In genomic region chr12:114916124-114916523, GRCh38 we compare ENCODE assay signal across 14 cellular contexts.
DNase-seq lines count a peak whose midpoint lies in the region; TF ChIP-seq lines count a peak whose summit lies in the region.
"Had no signal": no experiment of that assay in that cellular context is flagged by ENCODE, and none has a peak within 500 bp of the region (broad histone marks: within the 10 kb centered on the region; RNA-seq: fewer than 3 reads in every experiment).

No MANE protein-coding gene starts in this region.

- H3K36me3 ChIP-seq in SK-N-SH (replicated peaks in 1 of 2; ENCODE audit: control insufficient read depth in 1 of 2, insufficient read depth in 2 of 2, low read length in 1 of 2) (no peaks in the 10 kb centered on the region), smooth muscle cell (ENCODE audit: low read depth) (no peaks in the 10 kb centered on the region)
- H3K36me3 ChIP-seq: right lobe of liver, uterus had no signal

- H3K27ac ChIP-seq in SK-N-SH (ENCODE audit: low read depth in 2 of 2, low read length in 1 of 2) = peak overlapping the region in 1 of 2 experiments; percentile 17; a peak in 1 of 4 replicates
- peak overlapping the region; percentile 56 for H3K27ac ChIP-seq in smooth muscle cell (ENCODE audit: low read depth)
- H3K27ac ChIP-seq: right lobe of liver, uterus had no signal

- H3K9ac ChIP-seq in SK-N-SH = no peak overlapping the region
- no peak overlapping the region for H3K9ac ChIP-seq in smooth muscle cell (ENCODE audit: low read depth)

- H3K4me1 ChIP-seq in SK-N-SH (ENCODE audit: control insufficient read depth in 1 of 2, insufficient read depth in 2 of 2, low read depth in 1 of 2, low read length in 1 of 2) (peaks cover 0 to 4% of the 10 kb centered on the region in 2 experiments; a peak in 1 of 4 replicates), smooth muscle cell (ENCODE audit: low read depth) (no peaks in the 10 kb centered on the region)
- H3K4me1 ChIP-seq: right lobe of liver, uterus had no signal

- 0 out of 2 replicates have a peak overlapping the region, but pooled peaks have one; percentile 38 for H2AFZ ChIP-seq in SK-N-SH (ENCODE audit: low read depth)
- H2AFZ ChIP-seq in smooth muscle cell (ENCODE audit: low read depth) = peak overlapping the region; percentile 42

- H3K4me2 ChIP-seq in SK-N-SH = no peak overlapping the region
- H3K4me2 ChIP-seq in smooth muscle cell = peak overlapping the region; percentile 28

- H4K20me1 ChIP-seq in SK-N-SH (ENCODE audit: insufficient read depth) (no peaks in the 10 kb centered on the region), smooth muscle cell (ENCODE audit: low read depth) (no peaks in the 10 kb centered on the region)

- no peaks in the 10 kb centered on the region for H3K27me3 ChIP-seq in SK-N-SH (ENCODE audit: insufficient read depth)
- H3K27me3 ChIP-seq in smooth muscle cell (ENCODE audit: low read depth) = no peaks in the 10 kb centered on the region
- H3K27me3 ChIP-seq: right lobe of liver, uterus had no signal

- no peak for TF ChIP-seq RAD21 in SK-N-SH (IDR thresholded peaks at IDR 0.05; ENCODE audit: low read length)

- TF ChIP-seq EP300 in SK-N-SH (IDR thresholded peaks at IDR 0.05; ENCODE audit: borderline replicate concordance in 1 of 2, low read depth in 1 of 2, low read length in 1 of 2) = peak in 1 of 2 experiments; percentile 72; a peak in 2 of 4 replicates

- H3F3A ChIP-seq in SK-N-SH (replicated peaks; ENCODE audit: insufficient read depth) (no peaks in the 10 kb centered on the region), smooth muscle cell (ENCODE audit: low read depth) (peaks cover 20% of the 10 kb centered on the region)

- H3K9me2 ChIP-seq in SK-N-SH = no peaks in the 10 kb centered on the region

- DNase-seq in GM04503 (ENCODE audit: low read depth) = peak; percentile 84
- DNase-seq in SK-N-SH = no peak
- peak; percentile 60 for DNase-seq in fibroblast of pulmonary artery (ENCODE audit: low read depth)
- DNase-seq in smooth muscle cell (lab: John Stamatoyannopoulos, UW; ENCODE audit: unreplicated experiment) = no peak
- no peak for DNase-seq in stimulated activated CD8-positive, alpha-beta memory T cell treated with anti-CD3 and anti-CD28 coated beads, Interleukin-4, amount 100 ng/mL, for 48 hours
- DNase-seq in SIG-M5 treated with dmso at 0.1 percent for 504 hours (lab: John Stamatoyannopoulos, UW; ENCODE audit: unreplicated experiment) = no peak
- DNase-seq in central memory CD4-positive, alpha-beta T cell = no peak
- DNase-seq: activated CD8-positive, alpha-beta memory T cell treated with anti-CD3 and anti-CD28 coated beads, Interleukin-2, amount 10 ng/mL, durations not matched to agents 7 days and 5 days; activated naive CD4-positive, alpha-beta T cell; hypothalamus; NCI-H1417 treated with DMSO at 0.1 percent for 48 hours; right lobe of liver; stimulated activated CD4-positive, alpha-beta T cell treated with anti-CD3 and anti-CD28 coated beads, Interleukin-4, amount 100 ng/mL, for 4 hours; uterus had no signal

- no peak overlapping the region for H3K4me3 ChIP-seq in SK-N-SH (ENCODE audit: low read depth in 2 of 2, low read length in 1 of 2)
- no peak overlapping the region for H3K4me3 ChIP-seq in fibroblast of pulmonary artery (replicated peaks; ENCODE audit: low read depth, low read length)
- no peak overlapping the region for H3K4me3 ChIP-seq in smooth muscle cell
- H3K4me3 ChIP-seq: right lobe of liver, uterus had no signal

- WGBS in SK-N-SH (ENCODE audit: low lambda C conversion rate) = 27% methylated on average over 3 of the region's 3 CpGs
- WGBS in smooth muscle cell (ENCODE audit: low lambda C conversion rate) = 48% methylated on average over 3 of the region's 3 CpGs

- H3K9me3 ChIP-seq in SK-N-SH (no peaks in the 10 kb centered on the region), smooth muscle cell (replicated peaks; ENCODE audit: low read depth) (no peaks in the 10 kb centered on the region)
- H3K9me3 ChIP-seq: right lobe of liver, uterus had no signal

- POLR2A ChIA-PET in SK-N-SH (lab: Yijun Ruan, JAX) = no interaction called here

- CTCF ChIA-PET in SK-N-SH (lab: Yijun Ruan, JAX) = no interaction called here

- no peak for TF ChIP-seq CTCF in SK-N-SH (IDR thresholded peaks at IDR 0.05)
- TF ChIP-seq CTCF in fibroblast of pulmonary artery (IDR thresholded peaks at IDR 0.05; ENCODE audit: low read length, missing control alignments) = no peak
- TF ChIP-seq CTCF in smooth muscle cell (IDR thresholded peaks at IDR 0.05; ENCODE audit: borderline replicate concordance, insufficient read depth, poor library complexity, severe bottlenecking) = no peak

- no peaks in the 10 kb centered on the region for H3K79me2 ChIP-seq in SK-N-SH (ENCODE audit: insufficient read depth)
- no peaks in the 10 kb centered on the region for H3K79me2 ChIP-seq in smooth muscle cell (ENCODE audit: low read depth)

TF ChIP-seq in SK-N-SH, 30 proteins besides CTCF, POLR2A, EP300 and RAD21:
- TF ChIP-seq TEAD4 (IDR thresholded peaks at IDR 0.05; ENCODE audit: borderline replicate concordance, insufficient read depth) = no peak
- TF ChIP-seq POLR2AphosphoS5 (IDR thresholded peaks at IDR 0.05; ENCODE audit: low read depth, low read length) = peak; percentile 21; the same call in 1 of the 2 replicates
- TF ChIP-seq JUND (IDR thresholded peaks at IDR 0.05) = peak; percentile 75
- TF ChIP-seq NFIC (IDR thresholded peaks at IDR 0.05; ENCODE audit: borderline replicate concordance) = peak; percentile 62
- peak; percentile 86 for TF ChIP-seq FOSL2 (IDR thresholded peaks at IDR 0.05; ENCODE audit: borderline replicate concordance, low read depth)
- no peak for TF ChIP-seq FOXM1 (IDR thresholded peaks at IDR 0.05; ENCODE audit: low read depth)
- TF ChIP-seq NRF1 (IDR thresholded peaks at IDR 0.05; ENCODE audit: low read depth, low read length) = no peak
- no peak for TF ChIP-seq TAF1 (IDR thresholded peaks at IDR 0.05; ENCODE audit: borderline replicate concordance, low read depth, low read length)
- TF ChIP-seq GATA2 (CRISPR knock-in tag; IDR thresholded peaks at IDR 0.05) = no peak
- TF ChIP-seq ELF1 (IDR thresholded peaks at IDR 0.05) = peak; percentile 4; the same call in 1 of the 2 replicates
- TF ChIP-seq RXRA (IDR thresholded peaks at IDR 0.05; ENCODE audit: borderline replicate concordance, low read depth) = peak; percentile 84; the same call in 1 of the 2 replicates
- peak; percentile 90 for TF ChIP-seq TCF12 (IDR thresholded peaks at IDR 0.05)
- peak; percentile 75 for TF ChIP-seq PBX3 (IDR thresholded peaks at IDR 0.05)

Comparison
In these comparisons a context has a peak if more than half of its experiments do, and no peak if none do; other contexts are left out.
1. DNase-seq: peak in GM04503 (single experiment) and fibroblast of pulmonary artery (single experiment); none in SK-N-SH (single experiment), smooth muscle cell (single experiment), stimulated activated CD8-positive, alpha-beta memory T cell treated with anti-CD3 and anti-CD28 coated beads, Interleukin-4, amount 100 ng/mL, for 48 hours (single experiment), SIG-M5 treated with dmso at 0.1 percent for 504 hours (single experiment) and central memory CD4-positive, alpha-beta T cell (single experiment).